Comparison of ENCODE assay signal across 16 cellular contexts in the genomic region with DNA sequence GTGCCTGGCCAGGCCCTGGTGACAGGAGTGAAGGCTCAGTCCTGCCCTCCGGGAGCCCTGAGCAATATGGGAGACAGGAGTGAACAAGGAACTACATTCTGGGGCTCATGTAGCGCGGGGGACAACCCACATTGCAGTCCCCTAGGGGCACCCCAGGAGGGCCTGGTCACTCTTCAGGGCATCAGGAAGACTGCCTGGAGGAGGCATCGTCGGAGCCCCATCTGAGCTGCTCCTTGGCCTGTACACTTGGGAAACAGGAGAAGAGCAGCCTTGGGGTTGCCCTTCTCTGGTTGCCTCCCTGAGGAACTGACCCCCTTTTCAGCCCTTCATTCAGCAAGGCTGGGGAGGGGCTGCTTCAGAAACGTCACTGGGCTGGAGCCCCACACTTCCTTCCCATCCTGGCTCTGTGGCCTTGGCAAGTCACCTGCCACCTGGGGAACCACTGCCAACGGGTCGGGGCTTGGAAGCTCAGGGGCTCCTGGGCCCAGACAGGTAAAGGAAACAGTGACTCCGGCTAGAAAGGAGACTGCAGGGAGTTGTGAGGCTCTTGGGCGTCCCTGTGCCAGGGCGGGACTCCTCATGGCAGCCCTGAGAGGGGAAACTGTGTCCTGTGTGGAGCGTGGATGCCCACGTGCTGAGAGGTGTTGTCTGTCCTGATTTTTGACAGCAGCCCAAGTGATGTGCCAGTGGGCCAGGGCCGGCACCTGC.
"Had no signal": no experiment of that assay in that cellular context is flagged by ENCODE, and none has a peak within 500 bp of the region (broad histone marks: within the 10 kb centered on the region; RNA-seq: fewer than 3 reads in every experiment).

No MANE protein-coding gene starts in this region.

- ATAC-seq: SK-N-SH treated with all-trans-retinoic acid at 6 μM for 48 hours had no signal

- H3K36me3 ChIP-seq: gastrocnemius medialis had no signal

- H3K4me3 ChIP-seq: gastrocnemius medialis, mucosa of descending colon, thyroid gland had no signal

- H3K27ac ChIP-seq: gastrocnemius medialis had no signal

- H3K9me3 ChIP-seq: gastrocnemius medialis, mucosa of descending colon, thyroid gland had no signal

- H3K27me3 ChIP-seq: gastrocnemius medialis, thyroid gland had no signal

- H3K4me1 ChIP-seq: gastrocnemius medialis had no signal

- DNase-seq: activated B cell treated with CpG ODN at 0.5 μM for 24 hours; activated CD4-positive, alpha-beta T cell treated with anti-CD3 and anti-CD28 coated beads, Interleukin-2, amount 10 ng/mL, durations not matched to agents 24 days and 14 days; activated naive CD4-positive, alpha-beta T cell; aorta; effector CD4-positive, alpha-beta T cell; gastrocnemius medialis; hippocampal formation; kidney glomerular epithelial cell; naive thymus-derived CD8-positive, alpha-beta T cell; nucleus accumbens; stimulated activated CD4-positive, alpha-beta T cell treated with anti-CD3 and anti-CD28 coated beads, Interleukin-15, amount 100 ng/mL, for 24 hours; stimulated activated CD4-positive, alpha-beta T cell treated with anti-CD3 and anti-CD28 coated beads, Interleukin-4, amount 100 ng/mL, for 24 hours; T-helper 17 cell; thyroid gland had no signal
